Comparison of ENCODE assay signal across 1 cellular context in genomic region chr1:244367399-244368114, GRCh38.
TF ChIP-seq lines count a peak whose summit lies in the region.

No MANE protein-coding gene starts in this region.

TF ChIP-seq in K562, 482 proteins besides CTCF, POLR2A, EP300 and RAD21 (continued from another document):
- TF ChIP-seq CHD7 (IDR thresholded peaks at IDR 0.05; ENCODE audit: low read depth, low read length), result no peak
- no peak for TF ChIP-seq SIX5 (IDR thresholded peaks at IDR 0.05; ENCODE audit: borderline replicate concordance in 1 of 2, insufficient read depth in 1 of 2, low read depth in 1 of 2, low read length in 2 of 2)
- TF ChIP-seq ZNF324 (CRISPR knock-in tag; IDR thresholded peaks at IDR 0.05), result no peak
- TF ChIP-seq IRF1 (CRISPR knock-in tag; IDR thresholded peaks at IDR 0.05; ENCODE audit: borderline replicate concordance), result no peak
- no peak for TF ChIP-seq XRCC4 (IDR thresholded peaks at IDR 0.05; ENCODE audit: extremely low read depth, insufficient read depth, insufficient read length)
- TF ChIP-seq HMG20B (CRISPR knock-in tag; IDR thresholded peaks at IDR 0.05), result no peak
- TF ChIP-seq SMARCB1 (IDR thresholded peaks at IDR 0.05; ENCODE audit: insufficient read length, low read depth), result no peak
- TF ChIP-seq ZFP1 (CRISPR knock-in tag; IDR thresholded peaks at IDR 0.05), result 0 out of 2 replicates have a peak, but pooled peaks have one; percentile 19
- TF ChIP-seq GTF2A2 (tag; IDR thresholded peaks at IDR 0.05), result peak; percentile 71
- TF ChIP-seq MAZ (CRISPR knock-in tag; conservative IDR thresholded peaks at IDR 0.05 in 1 of 2, IDR thresholded peaks at IDR 0.05 in 1 of 2), result 0 out of 4 replicates have a peak, but pooled peaks have one; percentile 8 to 44
- TF ChIP-seq GTF2B (IDR thresholded peaks at IDR 0.05; ENCODE audit: extremely low read depth, insufficient read length), result no peak
- TF ChIP-seq ZFX (CRISPR knock-in tag; IDR thresholded peaks at IDR 0.05), result peak; percentile 86
- TF ChIP-seq HIVEP1 (CRISPR knock-in tag; IDR thresholded peaks at IDR 0.05), result no peak
- peak; percentile 9; the same call in 1 of the 2 replicates for TF ChIP-seq BHLHE40 (IDR thresholded peaks at IDR 0.05; ENCODE audit: low read length)
- no peak for TF ChIP-seq ZNF407 (IDR thresholded peaks at IDR 0.05; ENCODE audit: low read depth)
